17 cellular contexts compared by ENCODE assay signal in the genomic region with DNA sequence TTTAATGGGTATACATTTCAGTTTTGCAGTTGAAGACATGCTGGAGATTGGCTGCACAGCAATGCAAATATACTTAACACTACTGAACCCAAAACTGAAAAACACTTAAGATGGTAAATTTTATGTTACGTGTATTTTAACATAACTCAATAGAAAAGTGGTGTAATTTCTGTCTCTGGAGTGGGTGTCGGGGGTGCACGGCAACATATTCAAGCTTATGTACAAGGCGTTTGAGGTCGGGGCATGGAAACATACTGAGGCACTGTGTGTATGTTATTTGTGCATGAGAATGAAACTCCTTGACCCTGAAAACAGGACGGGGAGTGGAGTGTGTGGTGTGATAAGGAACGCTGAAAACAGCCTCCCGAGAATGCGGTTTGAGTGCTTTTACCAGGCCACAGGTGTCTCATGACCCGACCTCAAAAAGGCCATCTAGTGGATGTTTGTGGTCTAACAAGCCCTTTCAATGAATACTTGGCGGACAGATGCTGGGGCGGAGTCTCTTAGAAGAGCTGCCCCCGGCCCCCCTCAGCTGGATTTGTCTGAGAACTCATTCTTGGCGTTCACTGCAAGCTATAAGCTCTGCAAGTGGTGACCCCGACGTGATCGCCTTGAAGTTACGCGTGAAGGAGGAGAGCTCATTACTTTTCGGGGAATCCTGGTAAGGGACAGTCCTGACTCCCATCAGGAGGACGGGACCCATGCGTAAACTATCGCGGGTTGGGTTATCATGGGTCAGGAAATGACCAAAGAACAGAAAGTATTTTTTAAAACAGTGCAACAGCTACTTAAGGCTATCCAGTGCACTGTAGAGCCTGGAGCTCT. TPM values are rescaled to one million over a fixed set of nuclear protein-coding genes. Genes with fewer than 3 reads are reported as not detected.
DNase-seq lines count a peak whose midpoint lies in the region; ATAC-seq and TF ChIP-seq lines count a peak whose summit lies in the region.
"Not testable (repeated sequence)": the region's sequence is repeated elsewhere in the genome, so short reads cannot be mapped to it uniquely, and the experiment has no call there.
"Had no signal": no experiment of that assay in that cellular context is flagged by ENCODE, and none has a peak within 500 bp of the region (broad histone marks: within the 10 kb centered on the region; RNA-seq: fewer than 3 reads in every experiment).

No MANE protein-coding gene starts in this region.

- not testable (repeated sequence) for TF ChIP-seq CTCF in GM23338 (conservative IDR thresholded peaks at IDR 0.05; ENCODE audit: low read depth in 2 of 2)

- H3K79me2 ChIP-seq in GM23338 (replicated peaks; ENCODE audit: insufficient read depth) = not testable (repeated sequence)

- H3K36me3 ChIP-seq in GM23338 (ENCODE audit: insufficient read depth) = not testable (repeated sequence)

- not testable (repeated sequence) for H3K9me3 Mint-ChIP-seq in GM23338; activated T-cell treated with anti-CD3 and anti-CD28 coated beads, Interleukin-2, amount 50 U/mL, for 72 hours

- H3K4me2 ChIP-seq in GM23338 = not testable (repeated sequence)

- H2AFZ ChIP-seq in GM23338 = not testable (repeated sequence)

- not testable (repeated sequence) for DNase-seq in GM23338 (ENCODE audit: low spot score); activated T-cell treated with anti-CD3 and anti-CD28 coated beads, Interleukin-2, amount 50 U/mL, for 72 hours; left lobe of liver (ENCODE audit: low spot score); stimulated activated naive CD8-positive, alpha-beta T cell treated with anti-CD3 and anti-CD28 coated beads, Interleukin-15, Interleukin-2, amounts not matched to agents 100 U/mL and 50 U/mL, for 24 hours

- not testable (repeated sequence) for H4K20me1 ChIP-seq in GM23338 (replicated peaks; ENCODE audit: insufficient read depth)

- H3K27ac ChIP-seq in GM23338 (ENCODE audit: low read depth) = not testable (repeated sequence)

- not testable (repeated sequence) for H3K27me3 ChIP-seq in GM23338 (ENCODE audit: insufficient read depth)

- not testable (repeated sequence) for H3K4me1 Mint-ChIP-seq in GM23338; activated T-cell treated with anti-CD3 and anti-CD28 coated beads, Interleukin-2, amount 50 U/mL, for 72 hours (ENCODE audit: low read depth)

- not testable (repeated sequence) for H3F3A ChIP-seq in GM23338 (replicated peaks; ENCODE audit: low read depth)

- H3K36me3 Mint-ChIP-seq in GM23338 (ENCODE audit: low read depth); activated T-cell treated with anti-CD3 and anti-CD28 coated beads, Interleukin-2, amount 50 U/mL, for 72 hours (ENCODE audit: insufficient read depth in 2 of 2): not testable (repeated sequence)

- H3K4me3 Mint-ChIP-seq in GM23338; activated T-cell treated with anti-CD3 and anti-CD28 coated beads, Interleukin-2, amount 50 U/mL, for 72 hours: not testable (repeated sequence)

- H3K27me3 Mint-ChIP-seq in GM23338 (ENCODE audit: insufficient read depth, low read depth, poor library complexity); activated T-cell treated with anti-CD3 and anti-CD28 coated beads, Interleukin-2, amount 50 U/mL, for 72 hours (ENCODE audit: low read depth): not testable (repeated sequence)

- not testable (repeated sequence) for H3K4me3 ChIP-seq in GM23338

- ATAC-seq in GM18511 (IDR thresholded peaks at IDR 0.05; ENCODE audit: unreplicated experiment) (peak; percentile 80), GM19455 (IDR thresholded peaks at IDR 0.05; ENCODE audit: unreplicated experiment) (peak; percentile 77), GM23338 (peak; percentile 85), HG02981 (IDR thresholded peaks at IDR 0.05; ENCODE audit: unreplicated experiment) (peak; percentile 69), HG03520 (IDR thresholded peaks at IDR 0.05; ENCODE audit: unreplicated experiment) (peak; percentile 52), left lobe of liver (peak; percentile 40)
- peak; percentile 58 to 60 for ATAC-seq in activated T-cell treated with anti-CD3 and anti-CD28 coated beads, Interleukin-2, amount 50 U/mL, for 72 hours (replicated peaks in 1 of 2)
- peak; percentile 46 for ATAC-seq in stimulated activated naive CD8-positive, alpha-beta T cell treated with anti-CD3 and anti-CD28 coated beads, Interleukin-15, Interleukin-2, amounts not matched to agents 100 U/mL and 50 U/mL, for 24 hours

- H3K27ac Mint-ChIP-seq in GM23338; activated T-cell treated with anti-CD3 and anti-CD28 coated beads, Interleukin-2, amount 50 U/mL, for 72 hours: not testable (repeated sequence)

- not testable (repeated sequence) for H3K4me1 ChIP-seq in GM23338 (ENCODE audit: insufficient read depth)

- H3K9me2 ChIP-seq in GM23338 (ENCODE audit: insufficient read depth) = not testable (repeated sequence)

RNA-seq across cellular contexts. Expression of gene CXorf49, which starts 21.2 kb away (rescaled TPM):
- total RNA-seq in GM23338 (2014; rRNA removed; shearing (Covaris generic)) = not detected in 2 replicates
- polyA plus RNA-seq in GM23338 (2016; fragmentation: Nextera tagmentation; extraction: Ambion mirVana) = not detected in 2 replicates
- not detected for total RNA-seq in activated T-cell treated with anti-CD3 and anti-CD28 coated beads, Interleukin-2, amount 50 U/mL, for 72 hours
- not detected for total RNA-seq in left lobe of liver
- total RNA-seq: activated CD4-positive, alpha-beta T cell treated with anti-CD3 and anti-CD28 coated beads, Interleukin-2, amount 10 ng/mL, durations not matched to agents 24 days and 14 days; CD4-positive, alpha-beta memory T cell; endothelial cell of umbilical vein; H1; lung microvascular endothelial cell; myocyte; osteocyte; right atrium auricular region; thoracic aorta had no signal
- polyA plus RNA-seq: CD4-positive, alpha-beta memory T cell; endothelial cell of umbilical vein; H1 had no signal
